Comparison of ENCODE assay signal across 11 cellular contexts in the genomic region with DNA sequence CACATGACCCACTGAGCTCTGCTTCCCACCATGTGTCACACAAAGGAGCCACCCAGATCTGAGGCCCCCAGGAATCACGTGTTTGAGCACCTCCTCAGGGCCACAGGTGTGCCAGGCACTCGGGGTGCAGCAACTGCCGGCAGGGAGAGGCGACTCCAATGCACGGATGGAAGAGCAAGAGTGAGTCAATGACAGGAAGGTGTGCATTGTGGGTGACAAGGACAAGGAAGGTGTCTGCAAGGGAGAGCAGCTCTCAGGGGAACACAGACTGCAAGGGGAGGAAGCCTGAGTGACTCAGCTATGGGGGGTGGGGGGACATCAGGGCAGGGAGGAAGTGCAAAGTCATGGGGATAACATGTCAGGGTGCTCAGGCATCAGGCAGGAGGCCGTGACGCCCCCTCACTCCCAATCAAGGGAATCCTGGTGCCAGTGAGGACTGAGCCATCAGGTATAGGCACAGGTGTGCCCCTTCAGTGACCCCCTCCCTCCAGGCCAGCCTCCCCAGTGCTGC.
A peak's percentile ranks its signal among the peaks of the same experiment; 100 is the strongest.
DNase-seq lines count a peak whose midpoint lies in the region; ATAC-seq, FAIRE-seq and TF ChIP-seq lines count a peak whose summit lies in the region.
"Had no signal": no experiment of that assay in that cellular context is flagged by ENCODE, and none has a peak within 500 bp of the region (broad histone marks: within the 10 kb centered on the region; RNA-seq: fewer than 3 reads in every experiment).

No MANE protein-coding gene starts in this region.

- H3K9me3 ChIP-seq in A549 = no peaks in the 10 kb centered on the region
- H3K9me3 ChIP-seq in GM23248 (ENCODE audit: low read depth) = no peaks in the 10 kb centered on the region
- H3K9me3 ChIP-seq in uterus = no peaks in the 10 kb centered on the region
- H3K9me3 ChIP-seq in ovary = no peaks in the 10 kb centered on the region
- H3K9me3 ChIP-seq: esophagus muscularis mucosa had no signal

- ATAC-seq in A549 = peak in 1 of 2 experiments; percentile 52; a peak in 3 of 6 replicates
- ATAC-seq in GM18502 (IDR thresholded peaks at IDR 0.05; ENCODE audit: poor library complexity, unreplicated experiment) = no peak
- ATAC-seq: WTC11 had no signal

- H3K27me3 ChIP-seq in GM23248 (replicated peaks; ENCODE audit: insufficient read depth) (peaks cover 19% of the 10 kb centered on the region; the same call in 1 of the 2 replicates), uterus (no peaks in the 10 kb centered on the region), ovary (no peaks in the 10 kb centered on the region)
- H3K27me3 ChIP-seq: esophagus muscularis mucosa had no signal

- peak in 1 of 2 experiments; percentile 12 for DNase-seq in A549 (ENCODE audit: low read depth in 1 of 2, low spot score in 1 of 2)
- DNase-seq in GM23248 = peak; percentile 38
- peak; percentile 43 for DNase-seq in activated CD4-positive, alpha-beta T cell treated with anti-CD3 and anti-CD28 coated beads for 48 hours
- DNase-seq in hepatic stellate cell (ENCODE audit: low spot score) = peak; percentile 65
- no peak for DNase-seq in uterus
- no peak for DNase-seq in germinal center (ENCODE audit: low spot score)
- DNase-seq in ovary = no peak
- DNase-seq: NCI-H187 treated with DMSO at 0.1 percent for 48 hours had no signal

- intact Hi-C loops in uterus (cut with DNase I; ENCODE audit: low total_unique reads) = no loop called here
- intact Hi-C loops in ovary (cut with DNase I) = no loop called here

- H3K9ac ChIP-seq in GM23248 = no peak overlapping the region

- no peak overlapping the region for H2AFZ ChIP-seq in GM23248

- POLR2A ChIA-PET in A549 (lab: Yijun Ruan, JAX) = no interaction called here

- H3K4me2 ChIP-seq in A549 (0 out of 3 replicates have a peak overlapping the region, but pooled peaks have one; percentile 12), GM23248 (ENCODE audit: unreplicated experiment) (no peak overlapping the region)

- H3K4me1 ChIP-seq in A549 = peaks cover 12% of the 10 kb centered on the region
- no peaks in the 10 kb centered on the region for H3K4me1 ChIP-seq in GM23248 (ENCODE audit: insufficient read depth)
- no peaks in the 10 kb centered on the region for H3K4me1 ChIP-seq in uterus
- no peaks in the 10 kb centered on the region for H3K4me1 ChIP-seq in ovary (ENCODE audit: insufficient read depth)
- H3K4me1 ChIP-seq: esophagus muscularis mucosa had no signal

- TF ChIP-seq EP300 in A549 (IDR thresholded peaks at IDR 0.05) = no peak
- TF ChIP-seq EP300 in ovary (IDR thresholded peaks at IDR 0.05) = no peak

- CTCF ChIA-PET in A549 (lab: Yijun Ruan, JAX) = interaction anchor here (0.6 to 1.3 kb wide), 4 partner anchors 12 to 99 kb away, joined by 3 to 4 read pairs (median 4); no protein-coding TSS in a partner anchor

- no peaks in the 10 kb centered on the region for H3F3A ChIP-seq in GM23248 (ENCODE audit: insufficient read depth)

- H3K27ac ChIP-seq in A549 (peak overlapping the region; percentile 30 to 73; a peak in 5 of 6 replicates), GM23248 (no peak overlapping the region), uterus (no peak overlapping the region), ovary (no peak overlapping the region)
- H3K27ac ChIP-seq: esophagus muscularis mucosa had no signal

- no peaks in the 10 kb centered on the region for H3K79me2 ChIP-seq in GM23248 (ENCODE audit: insufficient read depth)

- no peaks in the 10 kb centered on the region for H3K9me2 ChIP-seq in GM23248 (ENCODE audit: insufficient read depth)

- no peak for TF ChIP-seq CTCF in A549 (IDR thresholded peaks at IDR 0.05)
- no peak for TF ChIP-seq CTCF in uterus (IDR thresholded peaks at IDR 0.05)
- TF ChIP-seq CTCF in ovary (IDR thresholded peaks at IDR 0.05) = no peak

- H3K4me3 ChIP-seq in A549 = no peak overlapping the region
- H3K4me3 ChIP-seq in GM23248 = no peak overlapping the region
- H3K4me3 ChIP-seq in uterus = no peak overlapping the region
- no peak overlapping the region for H3K4me3 ChIP-seq in ovary
- H3K4me3 ChIP-seq: esophagus muscularis mucosa had no signal

- TF ChIP-seq POLR2A in A549 (IDR thresholded peaks at IDR 0.05; ENCODE audit: low read length) (no peak), uterus (IDR thresholded peaks at IDR 0.05) (no peak), ovary (IDR thresholded peaks at IDR 0.05) (no peak)

- H3K36me3 ChIP-seq in GM23248 (ENCODE audit: low read depth) = no peaks in the 10 kb centered on the region
- H3K36me3 ChIP-seq in uterus = no peaks in the 10 kb centered on the region
- no peaks in the 10 kb centered on the region for H3K36me3 ChIP-seq in ovary

- no peak for TF ChIP-seq RAD21 in A549 (conservative IDR thresholded peaks at IDR 0.05 in 1 of 2, IDR thresholded peaks at IDR 0.05 in 1 of 2)

- 74% methylated on average over 6 of the region's 7 CpGs for WGBS in A549 (ENCODE audit: missing lambda C conversion rate)
- WGBS in GM23248 (ENCODE audit: low coverage in 1 of 2, low lambda C conversion rate in 2 of 2, missing lambda C conversion rate in 2 of 2), 2 experiments = 54 to 57% methylated on average over 7 of the region's 7 CpGs
- WGBS in ovary, 3 donors = 76 to 78% (median 77%) methylated on average over 7 of the region's 7 CpGs

- no peak for FAIRE-seq in A549 (lab: Jason Lieb, UNC)

- in situ Hi-C loops in GM23248 (cut with MboI) = no loop called here

- H4K20me1 ChIP-seq in GM23248 (ENCODE audit: insufficient read depth) = no peaks in the 10 kb centered on the region

TF ChIP-seq in A549, 52 proteins besides CTCF, POLR2A, EP300 and RAD21:
- TF ChIP-seq RNF2 (IDR thresholded peaks at IDR 0.05; ENCODE audit: borderline replicate concordance, low read depth) (no peak), FOXS1 (CRISPR knock-in tag; IDR thresholded peaks at IDR 0.05) (no peak), JUN (IDR thresholded peaks at IDR 0.05) (no peak), TP53 (CRISPR knock-in tag; IDR thresholded peaks at IDR 0.05) (no peak), PHF8 (IDR thresholded peaks at IDR 0.05; ENCODE audit: borderline replicate concordance, low read depth) (no peak), CBX8 (IDR thresholded peaks at IDR 0.05) (no peak), FOSB (CRISPR knock-in tag; IDR thresholded peaks at IDR 0.05) (no peak), RFX5 (IDR thresholded peaks at IDR 0.05) (no peak), CBX2 (IDR thresholded peaks at IDR 0.05; ENCODE audit: borderline replicate concordance, low read depth) (no peak), RARB (CRISPR knock-in tag; IDR thresholded peaks at IDR 0.05) (no peak), CHD4 (IDR thresholded peaks at IDR 0.05; ENCODE audit: borderline replicate concordance) (no peak), HOXA7 (CRISPR knock-in tag; IDR thresholded peaks at IDR 0.05) (no peak), ZNF302 (CRISPR knock-in tag; IDR thresholded peaks at IDR 0.05) (no peak)
- TF ChIP-seq, protein P1, sequence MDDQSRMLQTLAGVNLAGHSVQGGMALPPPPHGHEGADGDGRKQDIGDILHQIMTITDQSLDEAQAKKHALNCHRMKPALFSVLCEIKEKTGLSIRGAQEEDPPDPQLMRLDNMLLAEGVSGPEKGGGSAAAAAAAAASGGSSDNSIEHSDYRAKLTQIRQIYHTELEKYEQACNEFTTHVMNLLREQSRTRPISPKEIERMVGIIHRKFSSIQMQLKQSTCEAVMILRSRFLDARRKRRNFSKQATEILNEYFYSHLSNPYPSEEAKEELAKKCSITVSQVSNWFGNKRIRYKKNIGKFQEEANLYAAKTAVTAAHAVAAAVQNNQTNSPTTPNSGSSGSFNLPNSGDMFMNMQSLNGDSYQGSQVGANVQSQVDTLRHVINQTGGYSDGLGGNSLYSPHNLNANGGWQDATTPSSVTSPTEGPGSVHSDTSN (IDR thresholded peaks at IDR 0.05) = no peak
- TF ChIP-seq, protein P2, sequence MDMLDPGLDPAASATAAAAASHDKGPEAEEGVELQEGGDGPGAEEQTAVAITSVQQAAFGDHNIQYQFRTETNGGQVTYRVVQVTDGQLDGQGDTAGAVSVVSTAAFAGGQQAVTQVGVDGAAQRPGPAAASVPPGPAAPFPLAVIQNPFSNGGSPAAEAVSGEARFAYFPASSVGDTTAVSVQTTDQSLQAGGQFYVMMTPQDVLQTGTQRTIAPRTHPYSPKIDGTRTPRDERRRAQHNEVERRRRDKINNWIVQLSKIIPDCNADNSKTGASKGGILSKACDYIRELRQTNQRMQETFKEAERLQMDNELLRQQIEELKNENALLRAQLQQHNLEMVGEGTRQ (IDR thresholded peaks at IDR 0.05) = no peak

Comparison
In these comparisons a context has a peak if more than half of its experiments do, and no peak if none do; other contexts are left out.
1. DNase-seq: peak in GM23248 (single experiment), activated CD4-positive, alpha-beta T cell treated with anti-CD3 and anti-CD28 coated beads for 48 hours (single experiment) and hepatic stellate cell (single experiment); none in uterus (0 of 2), germinal center (single experiment) and ovary (0 of 5).
2. H3K27ac ChIP-seq: peak in A549 (2 of 2); none in GM23248 (single experiment), uterus (0 of 2) and ovary (0 of 2).